ENCODE assay signal across 8 cellular contexts in the genomic region with DNA sequence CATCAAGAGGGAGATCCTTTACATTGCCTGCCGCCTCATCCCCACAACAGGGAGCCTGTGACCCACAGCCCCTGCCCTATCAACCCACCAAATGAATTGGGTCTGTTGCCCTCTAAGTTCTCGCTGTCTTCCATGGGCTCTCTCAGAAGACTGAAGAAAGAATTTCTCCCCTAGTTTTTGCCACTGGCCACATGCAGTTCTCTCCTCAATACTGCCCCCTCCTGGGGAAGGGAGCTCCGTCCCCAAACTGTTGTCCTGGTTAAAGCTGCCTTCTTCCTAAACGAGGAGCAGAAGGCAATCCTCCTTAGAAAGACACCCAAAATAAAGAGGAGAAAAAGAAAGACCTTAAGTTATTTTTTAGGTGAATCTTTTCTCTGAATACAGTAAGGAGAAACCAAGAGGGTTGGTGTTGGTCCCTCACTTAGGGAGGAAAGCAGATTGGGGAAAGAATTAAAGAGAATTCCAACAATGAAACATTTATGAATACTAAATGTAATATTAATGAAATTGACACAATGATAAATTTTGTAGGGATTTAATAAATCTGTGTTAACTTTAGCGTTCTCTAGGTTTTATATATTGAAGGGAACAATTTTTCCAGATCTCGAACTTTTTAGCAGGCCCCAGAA.
DNase-seq lines count a peak whose midpoint lies in the region; ATAC-seq and TF ChIP-seq lines count a peak whose summit lies in the region.

No MANE protein-coding gene starts in this region.

- DNase-seq in AG08395 (ENCODE audit: low spot score) (peak; percentile 69), GM12865 (ENCODE audit: low read depth) (peak; percentile 61), NCI-H82 treated with DMSO at 0.1 percent for 48 hours (lab: John Stamatoyannopoulos, UW; ENCODE audit: unreplicated experiment) (peak; percentile 29), activated T-cell treated with anti-CD3 and anti-CD28 coated beads for 48 hours (ENCODE audit: low read depth) (peak; percentile 39), globus pallidus (ENCODE audit: low spot score) (peak; percentile 65), skeletal muscle cell (ENCODE audit: low read depth) (peak; percentile 9), dedifferentiated amniotic fluid mesenchymal stem cell (ENCODE audit: extremely low spot score) (no peak)

- H3K4me3 ChIP-seq in GM12865 (ENCODE audit: low read depth, low read length), result no peak overlapping the region
- no peak overlapping the region for H3K4me3 ChIP-seq in skeletal muscle cell (ENCODE audit: low read depth, low read length)

- TF ChIP-seq CTCF in GM12865 (IDR thresholded peaks at IDR 0.05; ENCODE audit: insufficient read depth, low read depth, low read length, missing control alignments), result peak; percentile 84

- peak; percentile 72 for ATAC-seq in HG02970 (IDR thresholded peaks at IDR 0.05; ENCODE audit: low FRiP score, unreplicated experiment)
